In the genomic region with DNA sequence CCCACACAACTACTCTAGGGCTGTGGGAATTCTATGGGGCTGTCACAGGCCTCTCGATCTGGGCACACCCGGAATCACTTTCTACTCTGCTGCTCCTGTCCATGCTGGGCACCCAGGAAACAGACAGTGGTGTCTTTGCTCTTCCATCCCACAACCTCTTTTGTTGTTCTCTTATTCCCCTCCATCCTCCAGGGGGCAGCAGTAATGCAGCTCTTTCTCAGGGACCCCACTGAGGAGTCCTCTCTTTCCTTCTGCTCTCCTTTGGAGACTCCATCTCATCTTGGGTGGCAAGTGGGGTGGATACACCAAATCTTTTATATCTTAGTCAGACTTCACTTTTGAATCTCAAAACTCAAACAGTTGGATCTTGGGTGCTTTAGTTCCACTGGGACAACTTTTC, we compare ENCODE assay signal across 1 cellular context.
TF ChIP-seq lines count a peak whose summit lies in the region.

No MANE protein-coding gene starts in this region.

TF ChIP-seq in WTC11, 78 proteins besides CTCF, POLR2A, EP300 and RAD21 (continued from another document):
- TF ChIP-seq, protein P1, sequence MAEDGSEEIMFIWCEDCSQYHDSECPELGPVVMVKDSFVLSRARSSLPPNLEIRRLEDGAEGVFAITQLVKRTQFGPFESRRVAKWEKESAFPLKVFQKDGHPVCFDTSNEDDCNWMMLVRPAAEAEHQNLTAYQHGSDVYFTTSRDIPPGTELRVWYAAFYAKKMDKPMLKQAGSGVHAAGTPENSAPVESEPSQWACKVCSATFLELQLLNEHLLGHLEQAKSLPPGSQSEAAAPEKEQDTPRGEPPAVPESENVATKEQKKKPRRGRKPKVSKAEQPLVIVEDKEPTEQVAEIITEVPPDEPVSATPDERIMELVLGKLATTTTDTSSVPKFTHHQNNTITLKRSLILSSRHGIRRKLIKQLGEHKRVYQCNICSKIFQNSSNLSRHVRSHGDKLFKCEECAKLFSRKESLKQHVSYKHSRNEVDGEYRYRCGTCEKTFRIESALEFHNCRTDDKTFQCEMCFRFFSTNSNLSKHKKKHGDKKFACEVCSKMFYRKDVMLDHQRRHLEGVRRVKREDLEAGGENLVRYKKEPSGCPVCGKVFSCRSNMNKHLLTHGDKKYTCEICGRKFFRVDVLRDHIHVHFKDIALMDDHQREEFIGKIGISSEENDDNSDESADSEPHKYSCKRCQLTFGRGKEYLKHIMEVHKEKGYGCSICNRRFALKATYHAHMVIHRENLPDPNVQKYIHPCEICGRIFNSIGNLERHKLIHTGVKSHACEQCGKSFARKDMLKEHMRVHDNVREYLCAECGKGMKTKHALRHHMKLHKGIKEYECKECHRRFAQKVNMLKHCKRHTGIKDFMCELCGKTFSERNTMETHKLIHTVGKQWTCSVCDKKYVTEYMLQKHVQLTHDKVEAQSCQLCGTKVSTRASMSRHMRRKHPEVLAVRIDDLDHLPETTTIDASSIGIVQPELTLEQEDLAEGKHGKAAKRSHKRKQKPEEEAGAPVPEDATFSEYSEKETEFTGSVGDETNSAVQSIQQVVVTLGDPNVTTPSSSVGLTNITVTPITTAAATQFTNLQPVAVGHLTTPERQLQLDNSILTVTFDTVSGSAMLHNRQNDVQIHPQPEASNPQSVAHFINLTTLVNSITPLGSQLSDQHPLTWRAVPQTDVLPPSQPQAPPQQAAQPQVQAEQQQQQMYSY (CRISPR knock-in tag; IDR thresholded peaks at IDR 0.05): no peak
- no peak for TF ChIP-seq HMGA2 (CRISPR knock-in tag; IDR thresholded peaks at IDR 0.05)
- TF ChIP-seq, protein P2, sequence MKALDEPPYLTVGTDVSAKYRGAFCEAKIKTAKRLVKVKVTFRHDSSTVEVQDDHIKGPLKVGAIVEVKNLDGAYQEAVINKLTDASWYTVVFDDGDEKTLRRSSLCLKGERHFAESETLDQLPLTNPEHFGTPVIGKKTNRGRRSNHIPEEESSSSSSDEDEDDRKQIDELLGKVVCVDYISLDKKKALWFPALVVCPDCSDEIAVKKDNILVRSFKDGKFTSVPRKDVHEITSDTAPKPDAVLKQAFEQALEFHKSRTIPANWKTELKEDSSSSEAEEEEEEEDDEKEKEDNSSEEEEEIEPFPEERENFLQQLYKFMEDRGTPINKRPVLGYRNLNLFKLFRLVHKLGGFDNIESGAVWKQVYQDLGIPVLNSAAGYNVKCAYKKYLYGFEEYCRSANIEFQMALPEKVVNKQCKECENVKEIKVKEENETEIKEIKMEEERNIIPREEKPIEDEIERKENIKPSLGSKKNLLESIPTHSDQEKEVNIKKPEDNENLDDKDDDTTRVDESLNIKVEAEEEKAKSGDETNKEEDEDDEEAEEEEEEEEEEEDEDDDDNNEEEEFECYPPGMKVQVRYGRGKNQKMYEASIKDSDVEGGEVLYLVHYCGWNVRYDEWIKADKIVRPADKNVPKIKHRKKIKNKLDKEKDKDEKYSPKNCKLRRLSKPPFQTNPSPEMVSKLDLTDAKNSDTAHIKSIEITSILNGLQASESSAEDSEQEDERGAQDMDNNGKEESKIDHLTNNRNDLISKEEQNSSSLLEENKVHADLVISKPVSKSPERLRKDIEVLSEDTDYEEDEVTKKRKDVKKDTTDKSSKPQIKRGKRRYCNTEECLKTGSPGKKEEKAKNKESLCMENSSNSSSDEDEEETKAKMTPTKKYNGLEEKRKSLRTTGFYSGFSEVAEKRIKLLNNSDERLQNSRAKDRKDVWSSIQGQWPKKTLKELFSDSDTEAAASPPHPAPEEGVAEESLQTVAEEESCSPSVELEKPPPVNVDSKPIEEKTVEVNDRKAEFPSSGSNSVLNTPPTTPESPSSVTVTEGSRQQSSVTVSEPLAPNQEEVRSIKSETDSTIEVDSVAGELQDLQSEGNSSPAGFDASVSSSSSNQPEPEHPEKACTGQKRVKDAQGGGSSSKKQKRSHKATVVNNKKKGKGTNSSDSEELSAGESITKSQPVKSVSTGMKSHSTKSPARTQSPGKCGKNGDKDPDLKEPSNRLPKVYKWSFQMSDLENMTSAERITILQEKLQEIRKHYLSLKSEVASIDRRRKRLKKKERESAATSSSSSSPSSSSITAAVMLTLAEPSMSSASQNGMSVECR (CRISPR knock-in tag; IDR thresholded peaks at IDR 0.05; ENCODE audit: borderline replicate concordance): no peak
- TF ChIP-seq, protein P3, sequence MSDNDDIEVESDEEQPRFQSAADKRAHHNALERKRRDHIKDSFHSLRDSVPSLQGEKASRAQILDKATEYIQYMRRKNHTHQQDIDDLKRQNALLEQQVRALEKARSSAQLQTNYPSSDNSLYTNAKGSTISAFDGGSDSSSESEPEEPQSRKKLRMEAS (CRISPR knock-in tag; IDR thresholded peaks at IDR 0.05): no peak
- no peak for TF ChIP-seq ELF4 (CRISPR knock-in tag; IDR thresholded peaks at IDR 0.05; ENCODE audit: low read depth)
- TF ChIP-seq, protein P4, sequence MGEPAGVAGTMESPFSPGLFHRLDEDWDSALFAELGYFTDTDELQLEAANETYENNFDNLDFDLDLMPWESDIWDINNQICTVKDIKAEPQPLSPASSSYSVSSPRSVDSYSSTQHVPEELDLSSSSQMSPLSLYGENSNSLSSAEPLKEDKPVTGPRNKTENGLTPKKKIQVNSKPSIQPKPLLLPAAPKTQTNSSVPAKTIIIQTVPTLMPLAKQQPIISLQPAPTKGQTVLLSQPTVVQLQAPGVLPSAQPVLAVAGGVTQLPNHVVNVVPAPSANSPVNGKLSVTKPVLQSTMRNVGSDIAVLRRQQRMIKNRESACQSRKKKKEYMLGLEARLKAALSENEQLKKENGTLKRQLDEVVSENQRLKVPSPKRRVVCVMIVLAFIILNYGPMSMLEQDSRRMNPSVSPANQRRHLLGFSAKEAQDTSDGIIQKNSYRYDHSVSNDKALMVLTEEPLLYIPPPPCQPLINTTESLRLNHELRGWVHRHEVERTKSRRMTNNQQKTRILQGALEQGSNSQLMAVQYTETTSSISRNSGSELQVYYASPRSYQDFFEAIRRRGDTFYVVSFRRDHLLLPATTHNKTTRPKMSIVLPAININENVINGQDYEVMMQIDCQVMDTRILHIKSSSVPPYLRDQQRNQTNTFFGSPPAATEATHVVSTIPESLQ (CRISPR knock-in tag; IDR thresholded peaks at IDR 0.05): no peak
- TF ChIP-seq KAT7 (CRISPR knock-in tag; IDR thresholded peaks at IDR 0.05; ENCODE audit: borderline replicate concordance): no peak
- TF ChIP-seq TCF7 (CRISPR knock-in tag; IDR thresholded peaks at IDR 0.05; ENCODE audit: low read depth): no peak
- no peak for TF ChIP-seq MYBL2 (CRISPR knock-in tag; IDR thresholded peaks at IDR 0.05)
- no peak for TF ChIP-seq GABPB1 (CRISPR knock-in tag; IDR thresholded peaks at IDR 0.05)
